Comparison of ENCODE assay signal across 27 cellular contexts in genomic region chr6:26105842-26106241, GRCh38. TPM values are rescaled to one million over a fixed set of nuclear protein-coding genes. Genes with fewer than 3 reads are reported as not detected.
DNase-seq lines count a peak whose midpoint lies in the region; ATAC-seq, FAIRE-seq and TF ChIP-seq lines count a peak whose summit lies in the region.
"Had no signal": no experiment of that assay in that cellular context is flagged by ENCODE, and none has a peak within 500 bp of the region (broad histone marks: within the 10 kb centered on the region; RNA-seq: fewer than 3 reads in every experiment).

No MANE protein-coding gene starts in this region.

- TF ChIP-seq RAD21 in Ishikawa (IDR thresholded peaks at IDR 0.05; ENCODE audit: low read depth), result no peak

- DNase-seq in CD4-positive, alpha-beta T cell, result no peak
- DNase-seq in RWPE2 (ENCODE audit: low spot score) (no peak), keratinocyte (ENCODE audit: low read depth, low spot score) (no peak), midbrain (lab: John Stamatoyannopoulos, UW) (no peak), NCI-H446 treated with DMSO at 0.1 percent for 48 hours (lab: John Stamatoyannopoulos, UW) (no peak)
- DNase-seq: activated effector memory CD4-positive, alpha-beta T cell treated with anti-CD3 and anti-CD28 coated beads, Interleukin-2, amount 50 U/mL, for 16 hours; activated naive CD8-positive, alpha-beta T cell treated with anti-CD3 and anti-CD28 coated beads, Interleukin-2, amount 10 ng/mL, durations not matched to agents 7 days and 5 days; activated T-cell treated with anti-CD3 and anti-CD28 coated beads, Interleukin-2, amount 50 U/mL, for 24 hours; effector memory CD8-positive, alpha-beta T cell; heart left ventricle; kidney; naive B cell; NCI-H1092 treated with DMSO at 0.1 percent for 48 hours; NCI-H2029; NCI-H69; sigmoid colon; stimulated activated CD4-positive, alpha-beta T cell treated with anti-CD3 and anti-CD28 coated beads, Interleukin-4, amount 100 ng/mL, for 4 hours had no signal

- H4K20me1 ChIP-seq in keratinocyte (ENCODE audit: control insufficient read depth, extremely low read depth, insufficient read depth, low read length), result no peaks in the 10 kb centered on the region
- H4K20me1 ChIP-seq: BLaER1 had no signal

- TF ChIP-seq CTCF in CD4-positive, alpha-beta T cell (IDR thresholded peaks at IDR 0.05), result no peak
- no peak for TF ChIP-seq CTCF in RWPE2 (IDR thresholded peaks at IDR 0.05; ENCODE audit: poor library complexity, severe bottlenecking)
- no peak for TF ChIP-seq CTCF in keratinocyte (optimal IDR thresholded peaks at IDR 0.05 in 1 of 3, IDR thresholded peaks at IDR 0.05 in 1 of 3, conservative IDR thresholded peaks at IDR 0.05 in 1 of 3; ENCODE audit: extremely low read depth in 1 of 3, insufficient read depth in 2 of 3, low read length in 3 of 3)

- POLR2A ChIA-PET in CD4-positive, alpha-beta T cell (lab: Charles Lee), result interaction anchor here (1.4 to 6.6 kb wide), 12 partner anchors 14 to 111 kb away, joined by 5 to 362 read pairs (median 51); partner anchors contain the start of gene HFE

- no peak for FAIRE-seq in keratinocyte (lab: Jason Lieb, UNC)
- FAIRE-seq: G401.6, kidney had no signal

- H2AFZ ChIP-seq in keratinocyte (ENCODE audit: control insufficient read depth, low read length), result no peak overlapping the region

- peaks cover 9% of the 10 kb centered on the region for H3K36me3 Mint-ChIP-seq in CD4-positive, alpha-beta T cell (ENCODE audit: low read depth)
- H3K36me3 Mint-ChIP-seq: activated naive CD8-positive, alpha-beta T cell treated with anti-CD3 and anti-CD28 coated beads, Interleukin-2, amount 10 ng/mL, durations not matched to agents 7 days and 5 days; naive B cell had no signal

- CTCF ChIA-PET in CD4-positive, alpha-beta T cell (lab: Charles Lee), result interaction anchor here (1.0 kb wide), 2 partner anchors 47 to 68 kb away, joined by 3 read pairs; no protein-coding TSS in a partner anchor

- dilution Hi-C loops in keratinocyte (cut with MboI; ENCODE audit: extremely low pct_ligation_motif_present, low sequenced_read_pairs), result no loop called here

- H3K4me3 ChIP-seq in RWPE2 (ENCODE audit: severe bottlenecking), result no peak overlapping the region
- no peak overlapping the region for H3K4me3 ChIP-seq in keratinocyte (ENCODE audit: control insufficient read depth in 2 of 3, extremely low read depth in 1 of 3, insufficient read depth in 2 of 3, low read depth in 1 of 3, low read length in 3 of 3)
- H3K4me3 ChIP-seq: ascending aorta, BLaER1, coronary artery, esophagus muscularis mucosa, heart left ventricle, sigmoid colon, tibial nerve had no signal

- no peaks in the 10 kb centered on the region for H3K79me2 ChIP-seq in keratinocyte (ENCODE audit: control insufficient read depth, insufficient read depth, low read length)

- ATAC-seq in CD4-positive, alpha-beta T cell (ENCODE audit: poor library complexity), result no peak
- ATAC-seq in RWPE2 (ENCODE audit: low read depth), result no peak
- ATAC-seq in esophagus mucosa, result no peak
- no peak for ATAC-seq in GM18907 (IDR thresholded peaks at IDR 0.05; ENCODE audit: unreplicated experiment)
- ATAC-seq: effector memory CD8-positive, alpha-beta T cell; foreskin keratinocyte; heart left ventricle had no signal

- no peak overlapping the region for H3K27ac ChIP-seq in CD4-positive, alpha-beta T cell (ENCODE audit: low read depth, low read length)
- H3K27ac ChIP-seq in RWPE2 (ENCODE audit: poor library complexity, severe bottlenecking) (peak overlapping the region; percentile 78), keratinocyte (ENCODE audit: control insufficient read depth, insufficient read depth, low read length) (no peak overlapping the region)
- H3K27ac ChIP-seq: ascending aorta, BLaER1, coronary artery, esophagus muscularis mucosa, foreskin keratinocyte, heart left ventricle, sigmoid colon, tibial nerve had no signal

- no peaks in the 10 kb centered on the region for H3K27me3 ChIP-seq in CD4-positive, alpha-beta T cell (ENCODE audit: control insufficient read depth, insufficient read depth, low read length)
- H3K27me3 ChIP-seq in RWPE2 (ENCODE audit: insufficient read depth, poor library complexity, severe bottlenecking) (no peaks in the 10 kb centered on the region), keratinocyte (ENCODE audit: control insufficient read depth, extremely low read depth, insufficient read depth, low read length) (no peaks in the 10 kb centered on the region)
- H3K27me3 ChIP-seq: ascending aorta, BLaER1, esophagus muscularis mucosa, foreskin keratinocyte, heart left ventricle, sigmoid colon, tibial nerve had no signal

- H3K27me3 Mint-ChIP-seq in CD4-positive, alpha-beta T cell, result peaks cover 5% of the 10 kb centered on the region
- H3K27me3 Mint-ChIP-seq: activated naive CD8-positive, alpha-beta T cell treated with anti-CD3 and anti-CD28 coated beads, Interleukin-2, amount 10 ng/mL, durations not matched to agents 7 days and 5 days; effector memory CD8-positive, alpha-beta T cell had no signal

- no peaks in the 10 kb centered on the region for H3K9me1 ChIP-seq in keratinocyte (ENCODE audit: control insufficient read depth, extremely low read depth, insufficient read depth, low read length)

- intact Hi-C loops in CD4-positive, alpha-beta T cell (cut with DNase I, micrococcal nuclease), result loop anchor here in 1 of 2 experiments (2.0 kb wide), 1 partner anchor 79 kb away; a partner anchor contains a TSS

- H3K4me3 Mint-ChIP-seq in CD4-positive, alpha-beta T cell, result no peak overlapping the region
- H3K4me3 Mint-ChIP-seq: activated naive CD8-positive, alpha-beta T cell treated with anti-CD3 and anti-CD28 coated beads, Interleukin-2, amount 10 ng/mL, durations not matched to agents 7 days and 5 days; activated T-cell treated with anti-CD3 and anti-CD28 coated beads, Interleukin-2, amount 50 U/mL, for 24 hours; effector memory CD8-positive, alpha-beta T cell had no signal

- no peak overlapping the region for H3K9ac ChIP-seq in keratinocyte (ENCODE audit: control insufficient read depth, extremely low read depth, insufficient read depth, low read length)
- H3K9ac ChIP-seq: BLaER1 had no signal

- no peaks in the 10 kb centered on the region for H3K36me3 ChIP-seq in RWPE2 (ENCODE audit: low read depth)
- H3K36me3 ChIP-seq in keratinocyte (ENCODE audit: control insufficient read depth in 2 of 2, extremely low read depth in 1 of 2, insufficient read depth in 2 of 2, low read length in 2 of 2), result no peaks in the 10 kb centered on the region
- H3K36me3 ChIP-seq: ascending aorta, esophagus muscularis mucosa, heart left ventricle, sigmoid colon, tibial nerve had no signal

- peaks cover 2% of the 10 kb centered on the region for H3K9me3 Mint-ChIP-seq in CD4-positive, alpha-beta T cell
- H3K9me3 Mint-ChIP-seq: activated naive CD8-positive, alpha-beta T cell treated with anti-CD3 and anti-CD28 coated beads, Interleukin-2, amount 10 ng/mL, durations not matched to agents 7 days and 5 days; activated T-cell treated with anti-CD3 and anti-CD28 coated beads, Interleukin-2, amount 50 U/mL, for 24 hours; effector memory CD8-positive, alpha-beta T cell had no signal

- peaks cover 13% of the 10 kb centered on the region for H3K4me1 Mint-ChIP-seq in CD4-positive, alpha-beta T cell (ENCODE audit: low read depth)

- peak overlapping the region; percentile 99 for H3K27ac Mint-ChIP-seq in CD4-positive, alpha-beta T cell
- H3K27ac Mint-ChIP-seq: activated T-cell treated with anti-CD3 and anti-CD28 coated beads, Interleukin-2, amount 50 U/mL, for 24 hours; effector memory CD8-positive, alpha-beta T cell had no signal

- H3K9me3 ChIP-seq in CD4-positive, alpha-beta T cell (ENCODE audit: control insufficient read depth, low read length), result no peaks in the 10 kb centered on the region
- H3K9me3 ChIP-seq in RWPE2 (ENCODE audit: severe bottlenecking) (no peaks in the 10 kb centered on the region), keratinocyte (ENCODE audit: control insufficient read depth, low read depth, low read length) (no peaks in the 10 kb centered on the region)
- H3K9me3 ChIP-seq: ascending aorta, esophagus muscularis mucosa, heart left ventricle, sigmoid colon, tibial nerve had no signal

- peak overlapping the region; percentile 39 for H3K4me2 ChIP-seq in keratinocyte (ENCODE audit: control insufficient read depth, extremely low read depth, insufficient read depth, low read depth, low read length)
- H3K4me2 ChIP-seq: BLaER1 had no signal

- H3K4me1 ChIP-seq in RWPE2 (ENCODE audit: insufficient read depth, poor library complexity, severe bottlenecking), result peaks cover 15% of the 10 kb centered on the region
- peaks cover 21% of the 10 kb centered on the region for H3K4me1 ChIP-seq in keratinocyte (ENCODE audit: control insufficient read depth, extremely low read depth, insufficient read depth, low read length)

- TF ChIP-seq EP300 in Ishikawa (IDR thresholded peaks at IDR 0.05; ENCODE audit: borderline replicate concordance), result no peak

TF ChIP-seq in Ishikawa, 13 proteins besides CTCF, POLR2A, EP300 and RAD21:
- TF ChIP-seq USF1 (IDR thresholded peaks at IDR 0.05), result no peak
- peak; percentile 52; the same call in 1 of the 2 replicates for TF ChIP-seq TEAD4 (IDR thresholded peaks at IDR 0.05)
- no peak for TF ChIP-seq ZBTB7A (IDR thresholded peaks at IDR 0.05; ENCODE audit: low read depth)

RNA-seq across cellular contexts. Expression of gene HFE, which starts 18.6 kb away (rescaled TPM):
- total RNA-seq in CD4-positive, alpha-beta T cell, result under 1 TPM; 0.08 to 0.28 TPM
- polyA plus RNA-seq in keratinocyte, result 13.8 to 18.6 TPM (median 18.4 TPM) in 3 replicates
- polyA plus RNA-seq in keratinocyte (2011; ENCODE audit: low read depth), result 1.8 TPM
- polyA plus RNA-seq in keratinocyte (2011; cell fraction: cytosol; rRNA removed), result 4.8 and 5.8 TPM in 2 replicates
- 22.5 and 22.9 TPM in 2 replicates for polyA plus RNA-seq in keratinocyte (2011; cell fraction: nucleus; rRNA removed)
- 3.0 and 11.8 TPM in 2 replicates for polyA plus RNA-seq in keratinocyte (2012; ENCODE audit: low replicate concordance)
- polyA minus RNA-seq in keratinocyte, result 16.8 to 21.1 TPM (median 19.5 TPM) in 3 replicates
- polyA minus RNA-seq in keratinocyte (2011; cell fraction: cytosol; rRNA and poly(A)+ RNA removed), result 13.0 TPM
- 19.5 and 31.3 TPM in 2 replicates for polyA minus RNA-seq in keratinocyte (2011; cell fraction: nucleus; rRNA and poly(A)+ RNA removed)
- 4.7 TPM for total RNA-seq in esophagus mucosa
